In the genomic region with DNA sequence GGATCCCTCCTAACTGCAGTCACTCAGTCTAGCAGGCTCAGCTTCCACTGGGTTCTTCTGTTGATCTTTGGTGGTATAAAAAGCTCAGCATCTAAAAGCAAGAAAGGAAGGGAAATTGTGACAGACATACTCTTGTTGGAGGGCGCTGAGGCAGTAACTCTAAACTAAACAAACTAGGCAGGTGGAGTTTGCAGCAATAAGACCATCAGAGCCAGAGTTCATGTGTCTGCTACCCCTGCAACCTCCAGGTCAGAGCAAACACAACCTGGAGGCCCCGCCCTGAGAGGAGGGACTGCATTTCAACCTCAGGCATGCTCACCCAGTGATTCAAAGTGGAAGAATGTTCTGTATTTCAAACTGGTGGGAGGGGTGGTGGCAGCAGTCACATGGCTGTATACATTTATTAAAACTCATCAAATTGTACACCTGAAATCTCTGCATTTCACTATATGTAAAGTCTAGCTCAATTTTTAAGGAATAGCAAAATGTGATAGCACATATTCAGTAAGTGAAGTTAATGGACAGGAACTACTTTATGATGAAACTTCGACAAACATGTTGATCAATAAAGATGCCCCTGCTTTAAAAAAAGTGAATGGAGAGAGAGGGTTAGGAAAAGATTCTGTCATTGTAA, we compare ENCODE assay signal across 20 cellular contexts. TPM values are rescaled to one million over a fixed set of nuclear protein-coding genes. Genes with fewer than 3 reads are reported as not detected.
DNase-seq lines count a peak whose midpoint lies in the region; FAIRE-seq and TF ChIP-seq lines count a peak whose summit lies in the region.
"Had no signal": no experiment of that assay in that cellular context is flagged by ENCODE, and none has a peak within 500 bp of the region (broad histone marks: within the 10 kb centered on the region; RNA-seq: fewer than 3 reads in every experiment).

No MANE protein-coding gene starts in this region.

- no peaks in the 10 kb centered on the region for H3K27me3 ChIP-seq in astrocyte (ENCODE audit: insufficient read depth, low read length)
- H3K27me3 ChIP-seq in keratinocyte (ENCODE audit: control insufficient read depth, extremely low read depth, insufficient read depth, low read length) = no peaks in the 10 kb centered on the region
- no peaks in the 10 kb centered on the region for H3K27me3 ChIP-seq in MM.1S (replicated peaks; ENCODE audit: insufficient read depth, low read length)
- no peaks in the 10 kb centered on the region for H3K27me3 ChIP-seq in effector memory CD4-positive, alpha-beta T cell (replicated peaks; ENCODE audit: control insufficient read depth, insufficient read depth, low read length, poor library complexity, severe bottlenecking)
- H3K27me3 ChIP-seq: cardiac muscle cell, tibial artery had no signal

- H3K27ac Mint-ChIP-seq in astrocyte (ENCODE audit: unreplicated experiment) (peak overlapping the region; percentile 14), type B pancreatic cell (peak overlapping the region; percentile 30)
- H3K27ac Mint-ChIP-seq: activated CD4-positive, alpha-beta T cell treated with anti-CD3 and anti-CD28 coated beads, Interleukin-2, amount 10 ng/mL, durations not matched to agents 24 days and 14 days; activated T-helper 17 cell treated with anti-CD3 and anti-CD28 coated beads, Interleukin-2, amount 50 U/mL, for 72 hours; GM23338; naive thymus-derived CD4-positive, alpha-beta T cell had no signal

- H3K4me3 ChIP-seq in astrocyte (ENCODE audit: insufficient read depth, low read depth, low read length) (no peak overlapping the region), keratinocyte (ENCODE audit: control insufficient read depth in 2 of 3, extremely low read depth in 1 of 3, insufficient read depth in 2 of 3, low read depth in 1 of 3, low read length in 3 of 3) (no peak overlapping the region), MM.1S (ENCODE audit: low read length) (no peak overlapping the region)
- no peak overlapping the region for H3K4me3 ChIP-seq in effector memory CD4-positive, alpha-beta T cell (ENCODE audit: insufficient read depth, low read depth, low read length, poor library complexity, severe bottlenecking)
- H3K4me3 ChIP-seq: cardiac muscle cell, GM23338, skin epidermis, tibial artery had no signal

- H3K27me3 Mint-ChIP-seq in astrocyte (ENCODE audit: low read depth, unreplicated experiment) (no peaks in the 10 kb centered on the region), type B pancreatic cell (no peaks in the 10 kb centered on the region)
- H3K27me3 Mint-ChIP-seq: activated CD4-positive, alpha-beta T cell treated with anti-CD3 and anti-CD28 coated beads, Interleukin-2, amount 10 ng/mL, durations not matched to agents 24 days and 14 days; activated T-helper 17 cell treated with anti-CD3 and anti-CD28 coated beads, Interleukin-2, amount 50 U/mL, for 72 hours; naive thymus-derived CD4-positive, alpha-beta T cell had no signal

- H3K9me3 ChIP-seq in astrocyte (ENCODE audit: insufficient read depth, low read depth, low read length) = no peaks in the 10 kb centered on the region
- H3K9me3 ChIP-seq in keratinocyte (ENCODE audit: control insufficient read depth, low read depth, low read length) = no peaks in the 10 kb centered on the region
- no peaks in the 10 kb centered on the region for H3K9me3 ChIP-seq in MM.1S (replicated peaks; ENCODE audit: insufficient read depth, low read length)
- H3K9me3 ChIP-seq in effector memory CD4-positive, alpha-beta T cell (ENCODE audit: control insufficient read depth, low read length) = no peaks in the 10 kb centered on the region

- H3K9ac ChIP-seq in astrocyte (ENCODE audit: low read length) (no peak overlapping the region), keratinocyte (ENCODE audit: control insufficient read depth, extremely low read depth, insufficient read depth, low read length) (no peak overlapping the region), MM.1S (ENCODE audit: low read length) (no peak overlapping the region)

- H3K9me3 Mint-ChIP-seq in astrocyte (ENCODE audit: unreplicated experiment) (no peaks in the 10 kb centered on the region), type B pancreatic cell (peaks cover 11% of the 10 kb centered on the region)
- H3K9me3 Mint-ChIP-seq: activated T-helper 17 cell treated with anti-CD3 and anti-CD28 coated beads, Interleukin-2, amount 50 U/mL, for 72 hours; GM23338 had no signal

- H3F3A ChIP-seq in MM.1S (ENCODE audit: insufficient read depth, low read length) = no peaks in the 10 kb centered on the region

- H3K27ac ChIP-seq in astrocyte (ENCODE audit: low read depth, low read length) = no peak overlapping the region
- peak overlapping the region; percentile 71 for H3K27ac ChIP-seq in keratinocyte (ENCODE audit: control insufficient read depth, insufficient read depth, low read length)
- no peak overlapping the region for H3K27ac ChIP-seq in MM.1S (ENCODE audit: low read length)
- no peak overlapping the region for H3K27ac ChIP-seq in effector memory CD4-positive, alpha-beta T cell (ENCODE audit: insufficient read depth, low read length, poor library complexity, severe bottlenecking)
- H3K27ac ChIP-seq: 22Rv1, cardiac muscle cell, skin epidermis, tibial artery had no signal

- H4K20me1 ChIP-seq in astrocyte (ENCODE audit: insufficient read depth, low read length) (no peaks in the 10 kb centered on the region), keratinocyte (ENCODE audit: control insufficient read depth, extremely low read depth, insufficient read depth, low read length) (no peaks in the 10 kb centered on the region), MM.1S (ENCODE audit: insufficient read depth, low read length) (no peaks in the 10 kb centered on the region)

- no peaks in the 10 kb centered on the region for H3K9me2 ChIP-seq in MM.1S (replicated peaks; ENCODE audit: insufficient read depth, low read length)

- dilution Hi-C loops in keratinocyte (cut with MboI; ENCODE audit: extremely low pct_ligation_motif_present, low sequenced_read_pairs) = no loop called here

- H3K4me1 ChIP-seq in astrocyte (ENCODE audit: insufficient read depth, low read length) (peaks cover 3% of the 10 kb centered on the region), keratinocyte (ENCODE audit: control insufficient read depth, extremely low read depth, insufficient read depth, low read length) (peaks cover 15% of the 10 kb centered on the region), MM.1S (ENCODE audit: low read length) (no peaks in the 10 kb centered on the region)
- H3K4me1 ChIP-seq in effector memory CD4-positive, alpha-beta T cell (ENCODE audit: control insufficient read depth, insufficient read depth, low read length, poor library complexity, severe bottlenecking) = no peaks in the 10 kb centered on the region
- H3K4me1 ChIP-seq: tibial artery had no signal

- DNase-seq in NCI-H146 (lab: John Stamatoyannopoulos, UW) (peak; percentile 8), NCI-H146 treated with DMSO at 0.1 percent for 48 hours (lab: John Stamatoyannopoulos, UW; ENCODE audit: unreplicated experiment) (no peak), astrocyte (ENCODE audit: low read depth) (peak; percentile 41), keratinocyte (ENCODE audit: low read depth, low spot score) (peak; percentile 28), type B pancreatic cell (ENCODE audit: extremely low spot score, unreplicated experiment) (no peak), DMS153 (lab: John Stamatoyannopoulos, UW) (no peak), MM.1S (no peak)
- DNase-seq in effector memory CD4-positive, alpha-beta T cell = no peak
- DNase-seq: activated CD4-positive, alpha-beta T cell treated with anti-CD3 and anti-CD28 coated beads, Interleukin-2, amount 10 ng/mL, durations not matched to agents 24 days and 14 days; DMS53; naive thymus-derived CD4-positive, alpha-beta T cell; NCI-H2029; tibial artery had no signal

- H3K4me2 ChIP-seq in astrocyte (ENCODE audit: low read length) (no peak overlapping the region), keratinocyte (ENCODE audit: control insufficient read depth, extremely low read depth, insufficient read depth, low read depth, low read length) (peak overlapping the region; percentile 42), MM.1S (ENCODE audit: low read depth, low read length) (no peak overlapping the region)
- H3K4me2 ChIP-seq: GM23338 had no signal

- H2AFZ ChIP-seq in astrocyte (ENCODE audit: low read depth, low read length) = no peak overlapping the region
- H2AFZ ChIP-seq in keratinocyte (ENCODE audit: control insufficient read depth, low read length) = peak overlapping the region; percentile 10
- H2AFZ ChIP-seq in MM.1S (ENCODE audit: low read length) = no peak overlapping the region
- H2AFZ ChIP-seq: GM23338 had no signal

- H3K79me2 ChIP-seq in astrocyte (ENCODE audit: insufficient read depth, low read length) (no peaks in the 10 kb centered on the region), keratinocyte (ENCODE audit: control insufficient read depth, insufficient read depth, low read length) (no peaks in the 10 kb centered on the region), MM.1S (ENCODE audit: low read length) (no peaks in the 10 kb centered on the region)

- peaks cover 17% of the 10 kb centered on the region for H3K36me3 Mint-ChIP-seq in astrocyte (ENCODE audit: low read depth, unreplicated experiment)
- peaks cover 49% of the 10 kb centered on the region for H3K36me3 Mint-ChIP-seq in type B pancreatic cell

- H3K4me1 Mint-ChIP-seq in astrocyte (ENCODE audit: low read depth, unreplicated experiment) (peaks cover 18% of the 10 kb centered on the region), type B pancreatic cell (ENCODE audit: unreplicated experiment) (peaks cover 11% of the 10 kb centered on the region)
- H3K4me1 Mint-ChIP-seq: activated CD4-positive, alpha-beta T cell treated with anti-CD3 and anti-CD28 coated beads, Interleukin-2, amount 10 ng/mL, durations not matched to agents 24 days and 14 days; activated T-helper 17 cell treated with anti-CD3 and anti-CD28 coated beads, Interleukin-2, amount 50 U/mL, for 72 hours; GM23338; naive thymus-derived CD4-positive, alpha-beta T cell had no signal

- H3K36me3 ChIP-seq in astrocyte (ENCODE audit: insufficient read depth, low read length) (peaks cover 15% of the 10 kb centered on the region), keratinocyte (ENCODE audit: control insufficient read depth in 2 of 2, extremely low read depth in 1 of 2, insufficient read depth in 2 of 2, low read length in 2 of 2) (peaks cover 7 to 17% of the 10 kb centered on the region in 2 experiments), MM.1S (replicated peaks; ENCODE audit: insufficient read depth, low read length) (no peaks in the 10 kb centered on the region)
- peaks cover 26% of the 10 kb centered on the region for H3K36me3 ChIP-seq in effector memory CD4-positive, alpha-beta T cell (ENCODE audit: control insufficient read depth, insufficient read depth, low read length)

- no peaks in the 10 kb centered on the region for H3K9me1 ChIP-seq in keratinocyte (ENCODE audit: control insufficient read depth, extremely low read depth, insufficient read depth, low read length)

- no peak overlapping the region for H3K4me3 Mint-ChIP-seq in astrocyte (ENCODE audit: unreplicated experiment)
- H3K4me3 Mint-ChIP-seq in type B pancreatic cell = no peak overlapping the region
- H3K4me3 Mint-ChIP-seq: activated CD4-positive, alpha-beta T cell treated with anti-CD3 and anti-CD28 coated beads, Interleukin-2, amount 10 ng/mL, durations not matched to agents 24 days and 14 days; activated T-helper 17 cell treated with anti-CD3 and anti-CD28 coated beads, Interleukin-2, amount 50 U/mL, for 72 hours; GM23338; naive thymus-derived CD4-positive, alpha-beta T cell had no signal

- TF ChIP-seq CTCF in astrocyte (IDR thresholded peaks at IDR 0.05; ENCODE audit: insufficient read depth, low read depth, low read length) (no peak), keratinocyte (optimal IDR thresholded peaks at IDR 0.05 in 1 of 3, IDR thresholded peaks at IDR 0.05 in 1 of 3, conservative IDR thresholded peaks at IDR 0.05 in 1 of 3; ENCODE audit: extremely low read depth in 1 of 3, insufficient read depth in 2 of 3, low read length in 3 of 3) (no peak), type B pancreatic cell (conservative IDR thresholded peaks at IDR 0.05) (no peak), MM.1S (IDR thresholded peaks at IDR 0.05; ENCODE audit: low read length) (no peak)

- FAIRE-seq in astrocyte (lab: Jason Lieb, UNC) (no peak), keratinocyte (lab: Jason Lieb, UNC) (peak; percentile 98)
- FAIRE-seq: GM19239 had no signal

RNA-seq across cellular contexts. Expression of a gene that starts 7.1 kb away (rescaled TPM):
- total RNA-seq in astrocyte (not detected in 2 replicates), type B pancreatic cell (ENCODE audit: low replicate concordance) (not detected in 2 replicates)
- polyA plus RNA-seq in keratinocyte = not detected in 3 replicates
- not detected for polyA plus RNA-seq in keratinocyte (2011; ENCODE audit: low read depth)
- not detected in 2 replicates for polyA plus RNA-seq in keratinocyte (2011; cell fraction: cytosol; rRNA removed)
- not detected in 2 replicates for polyA plus RNA-seq in keratinocyte (2011; cell fraction: nucleus; rRNA removed)
- not detected in 2 replicates for polyA plus RNA-seq in keratinocyte (2012; ENCODE audit: low replicate concordance)
- not detected in 3 replicates for polyA minus RNA-seq in keratinocyte
- polyA minus RNA-seq in keratinocyte (2011; cell fraction: cytosol; rRNA and poly(A)+ RNA removed) = not detected
- polyA minus RNA-seq in keratinocyte (2011; cell fraction: nucleus; rRNA and poly(A)+ RNA removed) = not detected in 2 replicates
- total RNA-seq: activated CD4-positive, alpha-beta T cell treated with anti-CD3 and anti-CD28 coated beads, Interleukin-2, amount 10 ng/mL, durations not matched to agents 24 days and 14 days; activated T-helper 17 cell treated with anti-CD3 and anti-CD28 coated beads, Interleukin-2, amount 50 U/mL, for 72 hours; cardiac muscle cell; esophagus mucosa; GM23338; naive thymus-derived CD4-positive, alpha-beta T cell had no signal
- polyA plus RNA-seq: cardiac muscle cell; GM23338; naive thymus-derived CD4-positive, alpha-beta T cell had no signal

RNA-seq across cellular contexts. Expression of a gene that starts 13.4 kb away (rescaled TPM):
- total RNA-seq in astrocyte = not detected in 2 replicates
- 0.04 TPM in 1 of 3 replicates, not detected in the others for polyA plus RNA-seq in keratinocyte
- polyA plus RNA-seq in keratinocyte (2011; ENCODE audit: low read depth) = not detected
- polyA plus RNA-seq in keratinocyte (2011; cell fraction: cytosol; rRNA removed) = not detected in 2 replicates
- polyA plus RNA-seq in keratinocyte (2011; cell fraction: nucleus; rRNA removed) = 0.09 and 0.13 TPM in 2 replicates
- not detected in 2 replicates for polyA plus RNA-seq in keratinocyte (2012; ENCODE audit: low replicate concordance)
- 0.10 to 0.30 TPM in 2 of 3 replicates, not detected in the other for polyA minus RNA-seq in keratinocyte
- polyA minus RNA-seq in keratinocyte (2011; cell fraction: cytosol; rRNA and poly(A)+ RNA removed) = not detected
- polyA minus RNA-seq in keratinocyte (2011; cell fraction: nucleus; rRNA and poly(A)+ RNA removed) = 0.21 and 0.70 TPM in 2 replicates
- not detected in 2 replicates for total RNA-seq in type B pancreatic cell (ENCODE audit: low replicate concordance)
- total RNA-seq: activated CD4-positive, alpha-beta T cell treated with anti-CD3 and anti-CD28 coated beads, Interleukin-2, amount 10 ng/mL, durations not matched to agents 24 days and 14 days; cardiac muscle cell; esophagus mucosa; GM23338 had no signal
- polyA plus RNA-seq: cardiac muscle cell; GM23338; naive thymus-derived CD4-positive, alpha-beta T cell had no signal

Comparison
In these comparisons a context has a peak if more than half of its experiments do, and no peak if none do; other contexts are left out.
1. DNase-seq: peak in NCI-H146 (single experiment), astrocyte (single experiment) and keratinocyte (single experiment); none in NCI-H146 treated with DMSO at 0.1 percent for 48 hours (single experiment), type B pancreatic cell (single experiment), DMS153 (single experiment), MM.1S (single experiment) and effector memory CD4-positive, alpha-beta T cell (0 of 3).